ENCODE assay signal across 26 cellular contexts in the genomic region with DNA sequence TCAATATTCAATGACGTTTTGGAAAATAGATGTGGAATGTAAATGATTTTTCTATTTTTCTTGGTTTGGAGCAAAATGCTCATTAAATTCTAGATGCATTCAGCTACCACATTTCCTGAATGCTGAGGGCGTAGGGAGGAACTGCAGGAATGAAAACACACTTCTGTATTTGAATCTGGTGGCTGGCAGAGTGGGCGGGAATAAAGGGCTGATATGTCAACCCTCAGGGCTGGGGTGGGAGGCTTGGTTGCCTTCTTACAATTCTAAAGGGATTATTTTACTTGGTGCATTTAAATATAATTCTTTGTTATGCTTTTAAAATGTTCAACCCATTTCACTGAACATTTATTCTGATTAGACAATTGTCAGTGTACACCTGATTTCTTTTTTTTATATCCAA. TPM values are rescaled to one million over a fixed set of nuclear protein-coding genes. Genes with fewer than 3 reads are reported as not detected.
"Had no signal": no experiment of that assay in that cellular context is flagged by ENCODE, and none has a peak within 500 bp of the region (broad histone marks: within the 10 kb centered on the region; RNA-seq: fewer than 3 reads in every experiment).

No MANE protein-coding gene starts in this region.

- H3K27me3 Mint-ChIP-seq: progenitor cell of endocrine pancreas had no signal

- H3K4me1 Mint-ChIP-seq: naive B cell; stimulated activated effector memory CD8-positive, alpha-beta T cell treated with anti-CD3 and anti-CD28 coated beads, Interleukin-12 subunit alpha, Interleukin-12 subunit beta, amount 100 ng/mL, for 72 hours had no signal

- H3K9me3 Mint-ChIP-seq: mesothelial cell of epicardium; natural killer cell treated with Interleukin-12 subunit alpha and Interleukin-12 subunit beta and Interleukin-15 and Interleukin-18, amount 100 ng/mL, for 72 hours; stimulated activated effector memory CD8-positive, alpha-beta T cell treated with anti-CD3 and anti-CD28 coated beads, Interleukin-12 subunit alpha, Interleukin-12 subunit beta, amount 100 ng/mL, for 72 hours had no signal

- H2AFZ ChIP-seq: hepatocyte, parathyroid adenoma had no signal

- ATAC-seq: heart left ventricle; left cardiac atrium; left lung; mucosa of descending colon; natural killer cell treated with Interleukin-12 subunit alpha and Interleukin-12 subunit beta and Interleukin-15 and Interleukin-18, amount 100 ng/mL, for 72 hours; stimulated activated effector memory CD8-positive, alpha-beta T cell treated with anti-CD3 and anti-CD28 coated beads, Interleukin-12 subunit alpha, Interleukin-12 subunit beta, amount 100 ng/mL, for 72 hours; stimulated activated naive CD8-positive, alpha-beta T cell treated with anti-CD3 and anti-CD28 coated beads, Interleukin-15, Interleukin-2, amounts not matched to agents 100 U/mL and 50 U/mL, for 24 hours had no signal

- H3K27ac Mint-ChIP-seq: mesothelial cell of epicardium; naive B cell; natural killer cell treated with Interleukin-12 subunit alpha and Interleukin-12 subunit beta and Interleukin-15 and Interleukin-18, amount 100 ng/mL, for 72 hours; progenitor cell of endocrine pancreas; stimulated activated effector memory CD8-positive, alpha-beta T cell treated with anti-CD3 and anti-CD28 coated beads, Interleukin-12 subunit alpha, Interleukin-12 subunit beta, amount 100 ng/mL, for 72 hours had no signal

- H3K79me2 ChIP-seq: hepatocyte, parathyroid adenoma had no signal

- DNase-seq: colonic mucosa; dermis blood vessel endothelial cell; effector memory CD4-positive, alpha-beta T cell; heart left ventricle; left cardiac atrium; left lung; mesenchymal stem cell; mucosa of descending colon; naive B cell; stimulated activated CD4-positive, alpha-beta T cell treated with anti-CD3 and anti-CD28 coated beads, Interleukin-2, amount 100 ng/mL, for 24 hours; stimulated activated CD4-positive, alpha-beta T cell treated with anti-CD3 and anti-CD28 coated beads, Interleukin-4, amount 100 ng/mL, for 24 hours; stimulated activated naive CD8-positive, alpha-beta T cell treated with anti-CD3 and anti-CD28 coated beads, Interleukin-15, Interleukin-2, amounts not matched to agents 100 U/mL and 50 U/mL, for 24 hours; substantia nigra; testis; tibial artery; upper lobe of left lung had no signal

- H3K36me3 ChIP-seq: colonic mucosa, heart left ventricle, left lung, right atrium auricular region, tibial artery, upper lobe of left lung had no signal

- H3K4me3 Mint-ChIP-seq: mesothelial cell of epicardium; naive B cell; natural killer cell treated with Interleukin-12 subunit alpha and Interleukin-12 subunit beta and Interleukin-15 and Interleukin-18, amount 100 ng/mL, for 72 hours; neural crest cell; stimulated activated effector memory CD8-positive, alpha-beta T cell treated with anti-CD3 and anti-CD28 coated beads, Interleukin-12 subunit alpha, Interleukin-12 subunit beta, amount 100 ng/mL, for 72 hours had no signal

- H3K4me3 ChIP-seq: colonic mucosa, heart left ventricle, hepatocyte, left lung, mucosa of descending colon, right atrium auricular region, testis, tibial artery, upper lobe of left lung had no signal

- H3K4me2 ChIP-seq: hepatocyte had no signal

- H3K27me3 ChIP-seq: colonic mucosa, heart left ventricle, hepatocyte, left lung, right atrium auricular region, testis, tibial artery, upper lobe of left lung had no signal

- H3K36me3 Mint-ChIP-seq: naive B cell; natural killer cell treated with Interleukin-12 subunit alpha and Interleukin-12 subunit beta and Interleukin-15 and Interleukin-18, amount 100 ng/mL, for 72 hours; stimulated activated effector memory CD8-positive, alpha-beta T cell treated with anti-CD3 and anti-CD28 coated beads, Interleukin-12 subunit alpha, Interleukin-12 subunit beta, amount 100 ng/mL, for 72 hours had no signal

- H3K27ac ChIP-seq: colonic mucosa, hepatocyte, left lung, parathyroid adenoma, right atrium auricular region, tibial artery, upper lobe of left lung had no signal

- H3K4me1 ChIP-seq: colonic mucosa, left lung, parathyroid adenoma, right atrium auricular region, testis, tibial artery, upper lobe of left lung had no signal

RNA-seq across cellular contexts. Expression of gene MYO3B, which starts 26.6 kb away (rescaled TPM):
- total RNA-seq: chondrocyte, dermis blood vessel endothelial cell, left cardiac atrium, lung microvascular endothelial cell, neural crest cell, progenitor cell of endocrine pancreas, right atrium auricular region had no signal
- polyA plus RNA-seq: heart left ventricle had no signal
